In the genomic region with DNA sequence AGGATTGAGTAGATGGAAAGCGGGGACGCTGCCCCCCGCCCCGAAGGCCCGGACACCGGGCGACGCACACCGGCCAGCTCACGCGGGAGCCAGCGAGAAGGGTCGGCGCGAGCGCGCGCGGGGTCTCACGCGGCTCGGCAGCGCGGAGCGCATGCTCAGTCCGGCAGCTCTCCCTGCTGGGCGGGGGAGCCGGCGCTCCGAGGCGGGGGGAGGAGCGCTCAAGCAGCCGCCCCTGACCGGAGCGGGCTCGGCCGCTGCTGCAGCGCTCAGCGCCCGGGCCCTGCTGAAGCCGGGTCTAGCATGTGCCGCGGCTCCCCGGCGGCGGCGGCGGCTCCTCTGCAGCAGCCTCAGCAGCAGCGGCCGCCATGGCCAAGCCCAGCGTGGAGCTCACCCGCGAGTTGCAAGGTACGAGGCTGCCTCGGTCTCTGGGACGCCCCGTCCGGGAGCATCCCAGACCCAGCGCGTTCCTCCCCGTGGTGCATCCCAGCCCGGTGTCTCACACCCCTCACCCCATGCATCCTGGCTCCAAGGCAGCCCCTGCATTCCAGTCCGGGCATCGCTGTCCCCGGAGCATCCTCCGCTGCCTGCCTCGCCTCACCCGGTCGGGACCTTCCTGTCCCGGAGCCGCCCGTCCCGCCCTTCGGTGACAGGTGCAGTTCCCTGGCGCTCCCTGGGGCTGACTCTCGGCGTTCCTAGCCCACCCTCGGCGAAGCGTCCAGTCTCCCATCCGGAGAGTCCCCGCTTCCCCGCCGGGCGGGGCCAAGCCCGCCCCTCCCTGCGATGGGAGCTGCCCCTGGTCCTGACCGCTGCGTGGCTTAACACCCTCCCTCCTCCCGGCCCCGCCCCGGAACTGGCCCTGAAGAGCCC, we compare ENCODE assay signal across 8 cellular contexts. TPM values are rescaled to one million over a fixed set of nuclear protein-coding genes. Genes with fewer than 3 reads are reported as not detected.
DNase-seq lines count a peak whose midpoint lies in the region; ATAC-seq, FAIRE-seq and TF ChIP-seq lines count a peak whose summit lies in the region.

A gene with protein sequence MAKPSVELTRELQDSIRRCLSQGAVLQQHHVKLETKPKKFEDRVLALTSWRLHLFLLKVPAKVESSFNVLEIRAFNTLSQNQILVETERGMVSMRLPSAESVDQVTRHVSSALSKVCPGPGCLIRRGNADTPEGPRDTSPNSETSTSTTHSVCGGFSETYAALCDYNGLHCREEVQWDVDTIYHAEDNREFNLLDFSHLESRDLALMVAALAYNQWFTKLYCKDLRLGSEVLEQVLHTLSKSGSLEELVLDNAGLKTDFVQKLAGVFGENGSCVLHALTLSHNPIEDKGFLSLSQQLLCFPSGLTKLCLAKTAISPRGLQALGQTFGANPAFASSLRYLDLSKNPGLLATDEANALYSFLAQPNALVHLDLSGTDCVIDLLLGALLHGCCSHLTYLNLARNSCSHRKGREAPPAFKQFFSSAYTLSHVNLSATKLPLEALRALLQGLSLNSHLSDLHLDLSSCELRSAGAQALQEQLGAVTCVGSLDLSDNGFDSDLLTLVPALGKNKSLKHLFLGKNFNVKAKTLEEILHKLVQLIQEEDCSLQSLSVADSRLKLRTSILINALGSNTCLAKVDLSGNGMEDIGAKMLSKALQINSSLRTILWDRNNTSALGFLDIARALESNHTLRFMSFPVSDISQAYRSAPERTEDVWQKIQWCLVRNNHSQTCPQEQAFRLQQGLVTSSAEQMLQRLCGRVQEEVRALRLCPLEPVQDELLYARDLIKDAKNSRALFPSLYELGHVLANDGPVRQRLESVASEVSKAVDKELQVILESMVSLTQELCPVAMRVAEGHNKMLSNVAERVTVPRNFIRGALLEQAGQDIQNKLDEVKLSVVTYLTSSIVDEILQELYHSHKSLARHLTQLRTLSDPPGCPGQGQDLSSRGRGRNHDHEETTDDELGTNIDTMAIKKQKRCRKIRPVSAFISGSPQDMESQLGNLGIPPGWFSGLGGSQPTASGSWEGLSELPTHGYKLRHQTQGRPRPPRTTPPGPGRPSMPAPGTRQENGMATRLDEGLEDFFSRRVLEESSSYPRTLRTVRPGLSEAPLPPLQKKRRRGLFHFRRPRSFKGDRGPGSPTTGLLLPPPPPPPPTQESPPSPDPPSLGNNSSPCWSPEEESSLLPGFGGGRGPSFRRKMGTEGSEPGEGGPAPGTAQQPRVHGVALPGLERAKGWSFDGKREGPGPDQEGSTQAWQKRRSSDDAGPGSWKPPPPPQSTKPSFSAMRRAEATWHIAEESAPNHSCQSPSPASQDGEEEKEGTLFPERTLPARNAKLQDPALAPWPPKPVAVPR (N-terminal part only) (plus strand): TSS at position 221 of the 867 bp plus-strand sequence. CDS start 145 bp downstream, at position 366.

- H3K4me3 ChIP-seq in HUES6 (ENCODE audit: low read depth, low read length), result peak within 1 kb of the TSS; percentile 95
- H3K4me3 ChIP-seq in neuron (ENCODE audit: low read length), result peak within 1 kb of the TSS; percentile 58
- peak within 1 kb of the TSS; percentile 56 to 60 for H3K4me3 ChIP-seq in tibial artery

- FAIRE-seq in frontal cortex (lab: Jason Lieb, UNC), result no peak

- H3K27ac ChIP-seq in HUES6 (ENCODE audit: low read depth, low read length) (no peak within 1 kb of the TSS; the same call in 1 of the 2 replicates), RWPE1 (peak within 1 kb of the TSS; percentile 23), tibial artery (peak within 1 kb of the TSS; percentile 29 to 55)

- TF ChIP-seq CTCF in RWPE1 (conservative IDR thresholded peaks at IDR 0.05; ENCODE audit: low read depth) (no peak), tibial artery (IDR thresholded peaks at IDR 0.05) (no peak)

- DNase-seq in DMS114 treated with DMSO at 0.1 percent for 48 hours (lab: John Stamatoyannopoulos, UW; ENCODE audit: unreplicated experiment) (peak; percentile 31), RWPE1 (ENCODE audit: low spot score) (peak; percentile 61), frontal cortex (ENCODE audit: low spot score in 2 of 2) (peak; percentile 90 to 93), tibial artery (peak; percentile 33 to 74)
- peak; percentile 65 for DNase-seq in activated naive CD4-positive, alpha-beta T cell treated with Interleukin-2 at 50 U/mL for 16 hours

- POLR2A ChIA-PET in RWPE1 (lab: Yijun Ruan, JAX; ENCODE audit: low non-redundant PET), result interaction anchor here (0.6 kb wide), 1 partner anchor 1239 kb away, joined by 5 read pairs; no protein-coding TSS in a partner anchor

- peak within 1 kb of the TSS; percentile 72 for H2AFZ ChIP-seq in neuron (ENCODE audit: low read depth, low read length)

- CTCF ChIA-PET in RWPE1 (lab: Yijun Ruan, JAX), result interaction anchor here (0.6 to 1.0 kb wide), 3 partner anchors 10 to 340 kb away, joined by 3 read pairs; no protein-coding TSS in a partner anchor

- H3K9me3 ChIP-seq in HUES6 (ENCODE audit: control insufficient read depth, insufficient read depth, low read depth, low read length) (no peaks in the 10 kb centered on the region), neuron (ENCODE audit: low read length) (no peaks in the 10 kb centered on the region), tibial artery (no peaks in the 10 kb centered on the region)

- H3K36me3 ChIP-seq in HUES6 (ENCODE audit: control insufficient read depth, insufficient read depth, low read length) (no peaks in the 10 kb centered on the region), neuron (ENCODE audit: insufficient read depth, low read length) (peaks cover 9% of the 10 kb centered on the region), tibial artery (no peaks in the 10 kb centered on the region)

- intact Hi-C loops in tibial artery (cut with DNase I; ENCODE audit: low total_unique reads), result no loop called here

- ATAC-seq in GM21381 (IDR thresholded peaks at IDR 0.05; ENCODE audit: unreplicated experiment), result peak; percentile 72

- peak within 1 kb of the TSS; percentile 73 for H3K9ac ChIP-seq in HUES6 (ENCODE audit: low read length)

- peaks cover 52% of the 10 kb centered on the region for H3K27me3 ChIP-seq in HUES6 (ENCODE audit: control insufficient read depth, insufficient read depth, low read length)
- H3K27me3 ChIP-seq in neuron (ENCODE audit: insufficient read depth, low read length), result peaks cover 9% of the 10 kb centered on the region
- H3K27me3 ChIP-seq in tibial artery, result peaks cover 0 to 30% of the 10 kb centered on the region in 2 donors

- H3K4me1 ChIP-seq in HUES6 (ENCODE audit: control insufficient read depth, insufficient read depth, low read length), result peaks cover 14% of the 10 kb centered on the region
- peaks cover 11% of the 10 kb centered on the region for H3K4me1 ChIP-seq in neuron (ENCODE audit: insufficient read depth, low read length)
- peaks cover 0 to 20% (median 15%) of the 10 kb centered on the region in 4 donors for H3K4me1 ChIP-seq in tibial artery

RNA-seq across cellular contexts. Expression of the gene that starts here (rescaled TPM):
- total RNA-seq in frontal cortex, result 18.8 TPM

Comparison
In these comparisons a context has a peak if more than half of its experiments do, and no peak if none do; other contexts are left out.
1. DNase-seq: peak in every context shown above with its lines; median percentile 92 in frontal cortex; 65 in activated naive CD4-positive, alpha-beta T cell treated with Interleukin-2 at 50 U/mL for 16 hours; 61 in RWPE1; 54 in tibial artery; 31 in DMS114 treated with DMSO at 0.1 percent for 48 hours.